ENCODE assay signal across 19 cellular contexts in genomic region chr3:151859125-151859741, GRCh38. TPM values are rescaled to one million over a fixed set of nuclear protein-coding genes. Genes with fewer than 3 reads are reported as not detected.
DNase-seq lines count a peak whose midpoint lies in the region; ATAC-seq, FAIRE-seq and TF ChIP-seq lines count a peak whose summit lies in the region.
"Had no signal": no experiment of that assay in that cellular context is flagged by ENCODE, and none has a peak within 500 bp of the region (broad histone marks: within the 10 kb centered on the region; RNA-seq: fewer than 3 reads in every experiment).

No MANE protein-coding gene starts in this region.

- H3K27ac ChIP-seq in small intestine (ENCODE audit: low read depth in 1 of 2, low read length in 1 of 2): no peak overlapping the region
- H3K27ac ChIP-seq: BLaER1, KMS-11 had no signal

- H3K4me3 ChIP-seq in small intestine (ENCODE audit: low read depth in 1 of 2, low read length in 2 of 2): no peak overlapping the region
- H3K4me3 ChIP-seq: BLaER1 had no signal

- peak; percentile 71 for ATAC-seq in omental fat pad (ENCODE audit: low FRiP score)

- no peaks in the 10 kb centered on the region for H3K4me1 ChIP-seq in small intestine (ENCODE audit: control insufficient read depth in 2 of 2, insufficient read depth in 1 of 2, low read depth in 1 of 2, low read length in 1 of 2)
- H3K4me1 ChIP-seq: BLaER1 had no signal

- in situ Hi-C loops in Caki2 (cut with HindIII; ENCODE audit: low pct_unique_long_range_greater_than_20kb, low sequenced_read_pairs): no loop called here

- 59 to 71% (median 67%) methylated on average over 2 of the region's 2 CpGs for WGBS in small intestine, 3 donors

- no peaks in the 10 kb centered on the region for H3K9me3 ChIP-seq in small intestine (ENCODE audit: control insufficient read depth, low read depth)
- H3K9me3 ChIP-seq: BLaER1 had no signal

- TF ChIP-seq CTCF in omental fat pad (IDR thresholded peaks at IDR 0.05): no peak

- FAIRE-seq in RCC 7860 (lab: Jason Lieb, UNC) (peak; percentile 54), small intestine (lab: Jason Lieb, UNC) (no peak)
- FAIRE-seq: H1 had no signal

- peak; percentile 12 for DNase-seq in Caki2 (ENCODE audit: low read depth)
- DNase-seq in RCC 7860 (ENCODE audit: low spot score): no peak
- DNase-seq in kidney glomerular epithelial cell (lab: John Stamatoyannopoulos, UW): peak; percentile 61
- DNase-seq in omental fat pad (ENCODE audit: low spot score): no peak
- no peak for DNase-seq in NCI-H2029 (lab: John Stamatoyannopoulos, UW)
- no peak for DNase-seq in GM03348 (ENCODE audit: low spot score)
- DNase-seq in NCI-H2196 treated with DMSO at 0.1 percent for 48 hours (lab: John Stamatoyannopoulos, UW; ENCODE audit: unreplicated experiment): no peak
- DNase-seq in small intestine: no peak
- DNase-seq: CD4-positive, alpha-beta memory T cell; DMS79; MV-4-11; NCI-H187; NCI-H446 treated with DMSO at 0.1 percent for 48 hours; NCI-H748 treated with DMSO at 0.1 percent for 48 hours; NK-92 treated with Interleukin-12 subunit alpha and Interleukin-12 subunit beta, amount 100 ng/mL, for 24 hours; SHP77 had no signal

- no peaks in the 10 kb centered on the region for H3K36me3 ChIP-seq in small intestine (ENCODE audit: control insufficient read depth in 2 of 2, insufficient read depth in 2 of 2, low read length in 2 of 2)
- H3K36me3 ChIP-seq: BLaER1 had no signal

- H3K27me3 ChIP-seq in small intestine (ENCODE audit: control insufficient read depth in 2 of 2, insufficient read depth in 2 of 2, low read length in 2 of 2): no peaks in the 10 kb centered on the region
- H3K27me3 ChIP-seq: BLaER1 had no signal

RNA-seq across cellular contexts. Expression of gene SUCNR1, which starts 14.2 kb away (rescaled TPM):
- total RNA-seq in Caki2 (2014; rRNA removed; shearing (Covaris generic); ENCODE audit: low replicate concordance): 0.47 TPM in 1 of 2 replicates, not detected in the other
- total RNA-seq in omental fat pad: 1 to 10 TPM; 1.1 to 2.8 (median 2.5) TPM
- under 1 TPM; 0.22 to 0.89 (median 0.27) TPM for polyA plus RNA-seq in small intestine
- total RNA-seq: H1 had no signal
- polyA plus RNA-seq: CD4-positive, alpha-beta memory T cell; H1 had no signal

RNA-seq across cellular contexts. Expression of gene AADAC, which starts 45.3 kb away (rescaled TPM):
- total RNA-seq in Caki2 (2014; rRNA removed; shearing (Covaris generic); ENCODE audit: low replicate concordance): not detected in 2 replicates
- 10 to 100 TPM in 1 of 4 donors, 1 to 10 TPM in 2, under 1 TPM in 1; 0.95 to 22.2 (median 1.8) TPM for total RNA-seq in omental fat pad
- polyA plus RNA-seq in small intestine: 100 to 1,000 TPM in 2 of 3 donors, 10 to 100 TPM in 1; 55.5 to 142 (median 101) TPM
- total RNA-seq: CD4-positive, alpha-beta memory T cell; H1 had no signal
- polyA plus RNA-seq: CD4-positive, alpha-beta memory T cell; H1 had no signal

Comparison
In these comparisons a context has a peak if more than half of its experiments do, and no peak if none do; other contexts are left out.
1. DNase-seq: peak in Caki2 (single experiment) and kidney glomerular epithelial cell (single experiment); none in RCC 7860 (single experiment), omental fat pad (single experiment), NCI-H2029 (single experiment), GM03348 (single experiment), NCI-H2196 treated with DMSO at 0.1 percent for 48 hours (single experiment) and small intestine (single experiment).